ENCODE assay signal across 19 cellular contexts in the genomic region with DNA sequence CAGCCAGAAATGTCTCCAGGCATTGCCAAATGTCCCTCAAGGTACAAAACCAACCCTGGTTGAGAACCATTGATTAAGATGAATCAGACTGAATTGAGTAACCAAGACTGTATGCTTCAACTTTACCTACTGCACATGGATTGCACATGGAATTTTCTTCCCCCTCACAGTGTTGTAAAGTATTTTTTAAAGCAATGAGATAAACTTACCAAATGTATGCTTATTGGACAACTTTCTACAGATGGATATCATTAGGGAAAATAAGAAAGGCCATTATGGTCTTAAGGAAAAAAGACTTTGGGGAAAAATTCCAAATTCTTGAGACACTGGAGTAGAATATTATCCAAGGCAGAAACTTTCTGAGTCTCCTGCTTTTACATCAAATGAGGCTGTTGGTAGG.
"Had no signal": no experiment of that assay in that cellular context is flagged by ENCODE, and none has a peak within 500 bp of the region (broad histone marks: within the 10 kb centered on the region; RNA-seq: fewer than 3 reads in every experiment).

No MANE protein-coding gene starts in this region.

- H3K27ac ChIP-seq: dorsolateral prefrontal cortex, esophagus muscularis mucosa, gastrocnemius medialis, heart right ventricle, stomach, thoracic aorta, transverse colon had no signal

- H3K36me3 ChIP-seq: esophagus muscularis mucosa, gastrocnemius medialis, heart right ventricle, stomach, thoracic aorta, transverse colon had no signal

- DNase-seq: cortex of kidney; dorsolateral prefrontal cortex; effector CD8-positive, alpha-beta T cell; gastrocnemius medialis; heart right ventricle; hypothalamus; islet precursor cell; mucosa of descending colon; naive thymus-derived CD8-positive, alpha-beta T cell; right cardiac atrium; small intestine; stimulated activated CD4-positive, alpha-beta T cell treated with anti-CD3 and anti-CD28 coated beads, Interleukin-12 subunit alpha, Interleukin-12 subunit beta, amount 100 ng/mL, for 4 hours; stimulated activated naive CD4-positive, alpha-beta T cell; stomach; substantia nigra; transverse colon had no signal

- FAIRE-seq: small intestine had no signal

- H3K27me3 ChIP-seq: esophagus muscularis mucosa, gastrocnemius medialis, heart right ventricle, stomach, transverse colon had no signal

- H3K4me1 ChIP-seq: esophagus muscularis mucosa, gastrocnemius medialis, heart right ventricle, stomach, transverse colon had no signal

- ATAC-seq: gastrocnemius medialis; heart right ventricle; left lobe of liver; mucosa of descending colon; naive thymus-derived CD8-positive, alpha-beta T cell; right cardiac atrium had no signal

- H3K4me3 ChIP-seq: dorsolateral prefrontal cortex, esophagus muscularis mucosa, gastrocnemius medialis, heart right ventricle, mucosa of descending colon, stomach, thoracic aorta, transverse colon had no signal

- H3K9me3 ChIP-seq: gastrocnemius medialis, mucosa of descending colon, thoracic aorta, transverse colon had no signal
